In the genomic region with DNA sequence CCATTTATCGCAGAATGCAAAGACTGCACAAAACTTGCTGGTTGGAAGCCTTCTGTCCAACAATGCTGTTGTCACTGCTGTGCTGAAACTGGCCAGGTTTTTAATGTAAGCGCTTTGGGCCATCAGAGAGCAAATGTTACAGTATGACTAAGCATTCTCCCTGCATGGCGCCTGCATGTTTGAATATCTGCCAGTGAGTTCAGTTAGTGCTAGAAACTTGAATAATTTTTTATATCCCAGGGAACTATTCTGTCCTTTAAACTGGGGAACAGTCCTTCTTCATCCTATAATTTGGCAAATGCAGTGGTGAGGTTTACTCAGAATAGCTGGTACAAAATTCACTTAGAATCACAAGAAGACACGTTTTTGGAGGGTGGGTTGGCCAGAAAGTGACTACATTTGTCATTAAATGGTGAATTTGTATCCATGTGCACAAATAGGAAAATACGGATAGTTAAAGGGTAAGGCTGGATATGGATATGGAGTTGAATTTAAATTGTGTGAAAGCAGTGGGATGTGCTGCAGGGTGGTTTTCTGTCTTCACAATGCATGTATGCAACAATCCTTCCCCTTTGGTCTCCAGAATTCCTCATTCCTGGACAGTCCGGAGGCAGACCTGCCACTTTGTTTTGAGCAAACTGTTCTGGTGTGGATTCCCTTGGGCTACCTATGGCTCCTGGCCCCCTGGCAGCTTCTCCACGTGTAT, we compare ENCODE assay signal across 9 cellular contexts. TPM values are rescaled to one million over a fixed set of nuclear protein-coding genes. Genes with fewer than 3 reads are reported as not detected.
DNase-seq lines count a peak whose midpoint lies in the region; FAIRE-seq and TF ChIP-seq lines count a peak whose summit lies in the region.
"Had no signal": no experiment of that assay in that cellular context is flagged by ENCODE, and none has a peak within 500 bp of the region (broad histone marks: within the 10 kb centered on the region; RNA-seq: fewer than 3 reads in every experiment).

No MANE protein-coding gene starts in this region.

- H3K27ac ChIP-seq in keratinocyte (ENCODE audit: control insufficient read depth, insufficient read depth, low read length) (peak overlapping the region; percentile 19), transverse colon (peak overlapping the region in 3 of 4 donors; percentile 1 to 52 (median 44)), ascending aorta (no peak overlapping the region)

- H4K20me1 ChIP-seq in keratinocyte (ENCODE audit: control insufficient read depth, extremely low read depth, insufficient read depth, low read length): no peaks in the 10 kb centered on the region

- H3K9me3 ChIP-seq in keratinocyte (ENCODE audit: control insufficient read depth, low read depth, low read length): no peaks in the 10 kb centered on the region
- H3K9me3 ChIP-seq in transverse colon: no peaks in the 10 kb centered on the region
- no peaks in the 10 kb centered on the region for H3K9me3 ChIP-seq in ascending aorta

- no peak overlapping the region for H2AFZ ChIP-seq in keratinocyte (ENCODE audit: control insufficient read depth, low read length)

- WGBS in transverse colon (ENCODE audit: low coverage in 1 of 2), 2 donors: 70 to 77% methylated on average over 5 to 7 of the region's 7 CpGs

- H3K4me3 ChIP-seq in keratinocyte (ENCODE audit: control insufficient read depth in 2 of 3, extremely low read depth in 1 of 3, insufficient read depth in 2 of 3, low read depth in 1 of 3, low read length in 3 of 3) (no peak overlapping the region), transverse colon (no peak overlapping the region), ascending aorta (no peak overlapping the region)

- peaks cover 65% of the 10 kb centered on the region for H3K4me1 ChIP-seq in keratinocyte (ENCODE audit: control insufficient read depth, extremely low read depth, insufficient read depth, low read length)
- H3K4me1 ChIP-seq in transverse colon: peaks cover 2 to 17% (median 4%) of the 10 kb centered on the region in 4 donors
- H3K4me1 ChIP-seq in ascending aorta: peaks cover 0 to 3% of the 10 kb centered on the region in 2 donors

- H3K79me2 ChIP-seq in keratinocyte (ENCODE audit: control insufficient read depth, insufficient read depth, low read length): no peaks in the 10 kb centered on the region

- no peak for TF ChIP-seq EP300 in transverse colon (IDR thresholded peaks at IDR 0.05; ENCODE audit: low read depth)

- DNase-seq in H4 (ENCODE audit: low spot score) (peak; percentile 76), amniotic epithelial cell (ENCODE audit: low read depth) (peak; percentile 64), keratinocyte (ENCODE audit: low read depth, low spot score) (no peak), transverse colon (no peak), GM13977 (ENCODE audit: low spot score) (no peak), DMS114 treated with DMSO at 0.1 percent for 48 hours (lab: John Stamatoyannopoulos, UW; ENCODE audit: unreplicated experiment) (no peak), ascending aorta (ENCODE audit: low spot score in 2 of 2) (no peak)
- DNase-seq: occipital lobe, T-helper 1 cell had no signal

- in situ Hi-C loops in transverse colon (cut with MboI; ENCODE audit: low pct_ligation_motif_present in 1 of 4, low pct_unique_long_range_greater_than_20kb in 1 of 4, low sequenced_read_pairs in 3 of 4): no loop called here
- in situ Hi-C loops in GM13977 (cut with MboI; ENCODE audit: low pct_unique_long_range_greater_than_20kb, low sequenced_read_pairs, unreplicated experiment): no loop called here

- H3K27me3 ChIP-seq in keratinocyte (ENCODE audit: control insufficient read depth, extremely low read depth, insufficient read depth, low read length) (no peaks in the 10 kb centered on the region), transverse colon (no peaks in the 10 kb centered on the region), ascending aorta (no peaks in the 10 kb centered on the region)

- TF ChIP-seq CTCF in keratinocyte (optimal IDR thresholded peaks at IDR 0.05 in 1 of 3, IDR thresholded peaks at IDR 0.05 in 1 of 3, conservative IDR thresholded peaks at IDR 0.05 in 1 of 3; ENCODE audit: extremely low read depth in 1 of 3, insufficient read depth in 2 of 3, low read length in 3 of 3) (no peak), transverse colon (IDR thresholded peaks at IDR 0.05) (no peak), GM13977 (IDR thresholded peaks at IDR 0.05; ENCODE audit: extremely low read depth, insufficient read depth, missing control alignments) (no peak), ascending aorta (IDR thresholded peaks at IDR 0.05) (no peak)

- dilution Hi-C loops in keratinocyte (cut with MboI; ENCODE audit: extremely low pct_ligation_motif_present, low sequenced_read_pairs): no loop called here

- H3K36me3 ChIP-seq in keratinocyte (ENCODE audit: control insufficient read depth in 2 of 2, extremely low read depth in 1 of 2, insufficient read depth in 2 of 2, low read length in 2 of 2) (no peaks in the 10 kb centered on the region), transverse colon (no peaks in the 10 kb centered on the region), ascending aorta (no peaks in the 10 kb centered on the region)

- H3K4me2 ChIP-seq in keratinocyte (ENCODE audit: control insufficient read depth, extremely low read depth, insufficient read depth, low read depth, low read length): no peak overlapping the region

- FAIRE-seq in keratinocyte (lab: Jason Lieb, UNC): peak; percentile 34

- no peak for TF ChIP-seq POLR2A in transverse colon (IDR thresholded peaks at IDR 0.05)

- H3K9me1 ChIP-seq in keratinocyte (ENCODE audit: control insufficient read depth, extremely low read depth, insufficient read depth, low read length): no peaks in the 10 kb centered on the region

- intact Hi-C loops in transverse colon (cut with DNase I; ENCODE audit: low total_unique reads) (no loop called here), ascending aorta (cut with DNase I) (no loop called here)

- no peak overlapping the region for H3K9ac ChIP-seq in keratinocyte (ENCODE audit: control insufficient read depth, extremely low read depth, insufficient read depth, low read length)

RNA-seq across cellular contexts. Expression of a gene that starts 1.7 kb away (rescaled TPM):
- 2.1 and 4.0 TPM in 2 replicates for total RNA-seq in H4 (2014; rRNA removed; shearing (Covaris generic))
- 2.3 to 3.3 TPM (median 2.5 TPM) in 3 replicates for polyA plus RNA-seq in keratinocyte
- 2.2 TPM for polyA plus RNA-seq in keratinocyte (2011; ENCODE audit: low read depth)
- polyA plus RNA-seq in keratinocyte (2011; cell fraction: cytosol; rRNA removed): 0.71 and 1.8 TPM in 2 replicates
- polyA plus RNA-seq in keratinocyte (2011; cell fraction: nucleus; rRNA removed): 8.4 and 8.6 TPM in 2 replicates
- 1.1 and 1.3 TPM in 2 replicates for polyA plus RNA-seq in keratinocyte (2012; ENCODE audit: low replicate concordance)
- polyA minus RNA-seq in keratinocyte: 2.7 to 8.1 TPM (median 7.4 TPM) in 3 replicates
- polyA minus RNA-seq in keratinocyte (2011; cell fraction: cytosol; rRNA and poly(A)+ RNA removed): 4.6 TPM
- polyA minus RNA-seq in keratinocyte (2011; cell fraction: nucleus; rRNA and poly(A)+ RNA removed): 7.6 and 15.6 TPM in 2 replicates
- total RNA-seq in transverse colon: 1 to 10 TPM in 3 of 4 donors, under 1 TPM in 1; 0.75 to 2.7 (median 1.5) TPM
- 0.96 TPM for total RNA-seq in ascending aorta

RNA-seq across cellular contexts. Expression of a gene that starts 52.1 kb away (rescaled TPM):
- total RNA-seq in H4 (2014; rRNA removed; shearing (Covaris generic)): 36.8 and 39.4 TPM in 2 replicates
- 16.7 to 29.5 TPM (median 24.3 TPM) in 3 replicates for polyA plus RNA-seq in keratinocyte
- polyA plus RNA-seq in keratinocyte (2011; ENCODE audit: low read depth): 17.5 TPM
- 18.6 and 22.1 TPM in 2 replicates for polyA plus RNA-seq in keratinocyte (2011; cell fraction: cytosol; rRNA removed)
- polyA plus RNA-seq in keratinocyte (2011; cell fraction: nucleus; rRNA removed): 22.3 and 28.0 TPM in 2 replicates
- 18.6 and 25.9 TPM in 2 replicates for polyA plus RNA-seq in keratinocyte (2012; ENCODE audit: low replicate concordance)
- polyA minus RNA-seq in keratinocyte: 10.7 to 15.8 TPM (median 11.1 TPM) in 3 replicates
- polyA minus RNA-seq in keratinocyte (2011; cell fraction: cytosol; rRNA and poly(A)+ RNA removed): 9.0 TPM
- 10.0 and 16.6 TPM in 2 replicates for polyA minus RNA-seq in keratinocyte (2011; cell fraction: nucleus; rRNA and poly(A)+ RNA removed)
- total RNA-seq in transverse colon (10 to 100 TPM in 3 of 4 donors, 1 to 10 TPM in 1; 6.7 to 27.9 (median 18.5) TPM), ascending aorta (8.0 TPM)

RNA-seq across cellular contexts. Expression of a gene that starts 52.3 kb away (rescaled TPM):
- total RNA-seq in H4 (2014; rRNA removed; shearing (Covaris generic)): 46.6 and 48.8 TPM in 2 replicates
- polyA plus RNA-seq in keratinocyte: 16.8 to 28.4 TPM (median 27.1 TPM) in 3 replicates
- 5.2 TPM for polyA plus RNA-seq in keratinocyte (2011; ENCODE audit: low read depth)
- 16.2 and 20.0 TPM in 2 replicates for polyA plus RNA-seq in keratinocyte (2011; cell fraction: cytosol; rRNA removed)
- polyA plus RNA-seq in keratinocyte (2011; cell fraction: nucleus; rRNA removed): 21.1 and 22.9 TPM in 2 replicates
- polyA plus RNA-seq in keratinocyte (2012; ENCODE audit: low replicate concordance): 13.9 and 25.0 TPM in 2 replicates
- 12.0 to 21.9 TPM (median 15.9 TPM) in 3 replicates for polyA minus RNA-seq in keratinocyte
- polyA minus RNA-seq in keratinocyte (2011; cell fraction: cytosol; rRNA and poly(A)+ RNA removed): 11.1 TPM
- 6.9 and 14.4 TPM in 2 replicates for polyA minus RNA-seq in keratinocyte (2011; cell fraction: nucleus; rRNA and poly(A)+ RNA removed)
- total RNA-seq in transverse colon (10 to 100 TPM in 3 of 4 donors, 1 to 10 TPM in 1; 8.0 to 39.0 (median 31.1) TPM), ascending aorta (22.0 TPM)

Comparison
In these comparisons a context has a peak if more than half of its experiments do, and no peak if none do; other contexts are left out.
1. DNase-seq: peak in H4 (single experiment) and amniotic epithelial cell (single experiment); none in keratinocyte (single experiment), transverse colon (single experiment), GM13977 (single experiment), DMS114 treated with DMSO at 0.1 percent for 48 hours (single experiment) and ascending aorta (0 of 2).
2. H3K27ac ChIP-seq: peak in keratinocyte (single experiment) and transverse colon (3 of 4); none in ascending aorta (0 of 2).